11 cellular contexts compared by ENCODE assay signal in the genomic region with DNA sequence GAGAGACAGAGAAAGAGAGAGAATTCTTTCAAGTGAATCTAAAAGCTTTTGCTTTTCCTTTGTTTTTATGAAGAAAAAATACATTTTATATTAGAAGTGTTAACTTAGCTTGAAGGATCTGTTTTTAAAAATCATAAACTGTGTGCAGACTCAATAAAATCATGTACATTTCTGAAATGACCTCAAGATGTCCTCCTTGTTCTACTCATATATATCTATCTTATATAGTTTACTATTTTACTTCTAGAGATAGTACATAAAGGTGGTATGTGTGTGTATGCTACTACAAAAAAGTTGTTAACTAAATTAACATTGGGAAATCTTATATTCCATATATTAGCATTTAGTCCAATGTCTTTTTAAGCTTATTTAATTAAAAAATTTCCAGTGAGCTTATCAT.
DNase-seq lines count a peak whose midpoint lies in the region; ATAC-seq, FAIRE-seq and TF ChIP-seq lines count a peak whose summit lies in the region.
"Had no signal": no experiment of that assay in that cellular context is flagged by ENCODE, and none has a peak within 500 bp of the region (broad histone marks: within the 10 kb centered on the region; RNA-seq: fewer than 3 reads in every experiment).

No MANE protein-coding gene starts in this region.

- in situ Hi-C loops in GM12878 (cut with MboI) = loop anchor here (25.0 kb wide), 1 partner anchor 706 kb away; no protein-coding TSS in a partner anchor

- H3K27ac ChIP-seq in GM12878 (ENCODE audit: control insufficient read depth, insufficient read depth) = no peak overlapping the region
- H3K27ac ChIP-seq: thoracic aorta had no signal

- no peaks in the 10 kb centered on the region for H3K9me3 ChIP-seq in GM12878 (replicated peaks; ENCODE audit: control insufficient read depth, insufficient read depth, low read length)
- H3K9me3 ChIP-seq: thoracic aorta had no signal

- peak; percentile 13 for DNase-seq in NCI-H1092 treated with DMSO at 0.1 percent for 48 hours (lab: John Stamatoyannopoulos, UW)
- DNase-seq in NCI-H1092 (lab: John Stamatoyannopoulos, UW) = no peak
- DNase-seq in M059J (ENCODE audit: low read depth) = peak; percentile 49
- no peak for DNase-seq in GM12878 (ENCODE audit: low read depth, low spot score)
- no peak for DNase-seq in naive B cell
- DNase-seq: right cardiac atrium, T-helper 9 cell had no signal

- CTCF ChIA-PET in GM12878 (lab: Yijun Ruan, JAX) = interaction anchor here (0.6 to 4.0 kb wide), 12 partner anchors 8 to 792 kb away, joined by 3 to 20 read pairs (median 3); no protein-coding TSS in a partner anchor

- intact Hi-C loops in GM12878 (cut with micrococcal nuclease; ENCODE audit: unreplicated experiment) = no loop called here

- SMC1A ChIA-PET in GM12878 (lab: Charles Lee; ENCODE audit: uncharacterized antibody, unreplicated experiment) = interaction anchor here (0.8 to 2.3 kb wide), 13 partner anchors 8 to 707 kb away, joined by 3 to 11 read pairs (median 3); no protein-coding TSS in a partner anchor

- no peak for TF ChIP-seq POLR2A in GM12878 (IDR thresholded peaks at IDR 0.05; ENCODE audit: low read depth, low read length)

- no peaks in the 10 kb centered on the region for H3K4me1 ChIP-seq in GM12878 (ENCODE audit: control insufficient read depth, insufficient read depth, low read length)

- no peak overlapping the region for H3K9ac ChIP-seq in GM12878 (ENCODE audit: control insufficient read depth, insufficient read depth, low read length)

- TF ChIP-seq EP300 in GM12878 (IDR thresholded peaks at IDR 0.05; ENCODE audit: borderline replicate concordance in 1 of 2, control insufficient read depth in 1 of 2, low read depth in 2 of 2, low read length in 2 of 2) = no peak

- no peaks in the 10 kb centered on the region for H3K27me3 Mint-ChIP-seq in naive B cell

- H2AFZ ChIP-seq in GM12878 (ENCODE audit: control insufficient read depth, low read depth, low read length) = no peak overlapping the region

- no peak overlapping the region for H3K4me2 ChIP-seq in GM12878 (ENCODE audit: control insufficient read depth, insufficient read depth)

- POLR2A ChIA-PET in GM12878 (lab: Charles Lee) = no interaction called here

- H3K36me3 ChIP-seq in GM12878 (ENCODE audit: control insufficient read depth in 2 of 2, insufficient read depth in 2 of 2, low read length in 1 of 2) = peaks cover 7 to 10% of the 10 kb centered on the region in 2 experiments
- H3K36me3 ChIP-seq: thoracic aorta had no signal

- no peak overlapping the region for H3K4me3 ChIP-seq in GM12878
- H3K4me3 ChIP-seq: thoracic aorta had no signal

- H4K20me1 ChIP-seq in GM12878 (ENCODE audit: control insufficient read depth, insufficient read depth) = no peaks in the 10 kb centered on the region

- H3K36me3 Mint-ChIP-seq in naive B cell = peaks cover 19 to 24% of the 10 kb centered on the region in 2 donors

- no peak overlapping the region for H3K4me3 Mint-ChIP-seq in naive B cell

- no peaks in the 10 kb centered on the region for H3K79me2 ChIP-seq in GM12878 (ENCODE audit: control insufficient read depth, insufficient read depth, low read length)

- TF ChIP-seq CTCF in GM12878 (IDR thresholded peaks at IDR 0.05 in 2 of 3, conservative IDR thresholded peaks at IDR 0.05 in 1 of 3; ENCODE audit: control insufficient read depth in 2 of 3, extremely low read depth in 1 of 3, insufficient read depth in 1 of 3, low read depth in 3 of 3, low read length in 3 of 3) = peak in 1 of 3 experiments; percentile 5; a peak in 1 of 6 replicates

- peaks cover 21 to 40% (median 38%) of the 10 kb centered on the region in 3 donors for H3K4me1 Mint-ChIP-seq in naive B cell

- RAD21 ChIA-PET in GM12878 (lab: Charles Lee; ENCODE audit: unreplicated experiment) = interaction anchor here (0.7 to 2.8 kb wide), 10 partner anchors 8 to 705 kb away, joined by 3 to 7 read pairs (median 4); no protein-coding TSS in a partner anchor

- H3K27me3 ChIP-seq in GM12878 (replicated peaks in 1 of 2; ENCODE audit: control insufficient read depth in 2 of 2, insufficient read depth in 2 of 2, low read length in 1 of 2) = no peaks in the 10 kb centered on the region

- peak; percentile 58; the same call in 2 of the 3 replicates for ATAC-seq in GM12878
- ATAC-seq in naive B cell (ENCODE audit: low read depth in 2 of 2) = peak; percentile 5 to 43
- no peak for ATAC-seq in HG03139 (IDR thresholded peaks at IDR 0.05; ENCODE audit: unreplicated experiment)
- no peak for ATAC-seq in HG03457 (IDR thresholded peaks at IDR 0.05; ENCODE audit: unreplicated experiment)
- ATAC-seq in GM19463 (IDR thresholded peaks at IDR 0.05; ENCODE audit: unreplicated experiment) = no peak
- ATAC-seq: right cardiac atrium had no signal

- BruUV-seq in GM12878 (replicated peaks; lab: Mats Ljungman, UMichigan) = no TSS peak

- FAIRE-seq in GM12878 (lab: Jason Lieb, UNC) = no peak

- no peak for TF ChIP-seq RAD21 in GM12878 (IDR thresholded peaks at IDR 0.05; ENCODE audit: insufficient read depth, low read depth, low read length)

- H3K9me3 Mint-ChIP-seq in naive B cell = peaks cover 0 to 3% (median 0%) of the 10 kb centered on the region in 7 donors

- peak overlapping the region in 4 of 6 donors; percentile 11 to 85 (median 42) for H3K27ac Mint-ChIP-seq in naive B cell

TF ChIP-seq in GM12878, 131 proteins besides CTCF, POLR2A, EP300 and RAD21:
- peak; percentile 3; the same call in 1 of the 2 replicates for TF ChIP-seq SMC3 (IDR thresholded peaks at IDR 0.05; ENCODE audit: borderline replicate concordance, low read length)
- TF ChIP-seq PML (IDR thresholded peaks at IDR 0.05; ENCODE audit: low read length) = no peak

Comparison
In these comparisons a context has a peak if more than half of its experiments do, and no peak if none do; other contexts are left out.
1. DNase-seq: peak in NCI-H1092 treated with DMSO at 0.1 percent for 48 hours (single experiment) and M059J (single experiment); none in NCI-H1092 (single experiment), GM12878 (single experiment) and naive B cell (single experiment).
2. ATAC-seq: peak in GM12878 (single experiment) and naive B cell (2 of 2); none in HG03139 (single experiment), HG03457 (single experiment) and GM19463 (single experiment).